In the genomic region with DNA sequence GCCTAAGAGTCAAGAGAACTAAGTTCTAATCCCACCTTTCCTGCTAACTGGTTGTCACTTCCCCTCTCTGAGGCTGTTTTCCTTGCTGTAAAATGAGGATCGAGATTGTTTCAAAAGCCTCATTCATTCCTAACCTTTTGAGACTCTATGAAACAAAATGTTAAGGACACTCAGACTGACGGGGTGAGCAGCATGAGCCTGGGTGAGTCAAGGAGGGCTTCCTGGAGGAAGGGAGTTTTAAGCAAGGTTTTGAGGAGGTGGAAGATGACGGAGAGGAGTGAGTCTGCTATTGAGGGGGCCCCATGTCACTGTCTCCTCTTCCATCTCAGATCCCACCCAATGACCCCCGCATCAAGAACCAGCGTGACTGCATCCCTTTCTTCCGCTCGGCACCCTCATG, we compare ENCODE assay signal across 32 cellular contexts. TPM values are rescaled to one million over a fixed set of nuclear protein-coding genes. Genes with fewer than 3 reads are reported as not detected.
DNase-seq lines count a peak whose midpoint lies in the region; ATAC-seq, FAIRE-seq and TF ChIP-seq lines count a peak whose summit lies in the region.
"Had no signal": no experiment of that assay in that cellular context is flagged by ENCODE, and none has a peak within 500 bp of the region (broad histone marks: within the 10 kb centered on the region; RNA-seq: fewer than 3 reads in every experiment).

No MANE protein-coding gene starts in this region.

- H4K20me1 ChIP-seq in IMR-90 (ENCODE audit: insufficient read depth, low read length) (no peaks in the 10 kb centered on the region), K562 (replicated peaks; ENCODE audit: control insufficient read depth, insufficient read depth, low read length) (no peaks in the 10 kb centered on the region; the same call in 1 of the 2 replicates)
- H4K20me1 ChIP-seq: BLaER1 had no signal

- dilution Hi-C loops in IMR-90 (cut with HindIII; ENCODE audit: low sequenced_read_pairs, unreplicated experiment): no loop called here

- no peak overlapping the region for H3K27ac ChIP-seq in IMR-90 (ENCODE audit: insufficient read depth, low read length)
- no peak overlapping the region for H3K27ac ChIP-seq in K562 (ENCODE audit: extremely low read depth, low read depth, low read length)
- H3K27ac ChIP-seq: 22Rv1, BLaER1 had no signal

- H3K14ac ChIP-seq in IMR-90 (replicated peaks; ENCODE audit: low read depth, low read length): no peak overlapping the region

- TF ChIP-seq POLR2A in IMR-90 (IDR thresholded peaks at IDR 0.05; ENCODE audit: low read depth, low read length) (no peak), K562 (conservative IDR thresholded peaks at IDR 0.05) (no peak)

- no CpG with 5 or more reads among the region's 7 CpGs for whole genome bisulfite sequencing in IMR-90 (ENCODE audit: extremely low coverage in 2 of 2, insufficient read length in 1 of 2), 2 experiments
- WGBS in K562 (ENCODE audit: insufficient coverage, low coverage, missing lambda C conversion rate): 36% methylated on average over 5 of the region's 7 CpGs

- CTCF ChIA-PET in IMR-90 (lab: Yijun Ruan, JAX) (no interaction called here), K562 (lab: Yijun Ruan, JAX; ENCODE audit: low intra/inter-chr PET ratio) (no interaction called here)

- no peak overlapping the region for H2BK5ac ChIP-seq in IMR-90 (ENCODE audit: low read depth, low read length, poor library complexity, severe bottlenecking)

- H3K4me1 ChIP-seq in IMR-90 (ENCODE audit: control insufficient read depth, insufficient read depth, low read length): no peaks in the 10 kb centered on the region
- H3K4me1 ChIP-seq in K562 (replicated peaks in 1 of 2; ENCODE audit: control insufficient read depth in 2 of 2, insufficient read depth in 2 of 2, low read length in 2 of 2): peaks cover 13 to 29% of the 10 kb centered on the region in 2 experiments
- H3K4me1 ChIP-seq: BE2C had no signal

- H4K8ac ChIP-seq in IMR-90 (ENCODE audit: low read depth in 2 of 2, low read length in 2 of 2): no peak overlapping the region

- H2AK9ac ChIP-seq in IMR-90 (replicated peaks; ENCODE audit: low read depth, low read length, poor library complexity): peak overlapping the region; percentile 55

- H3K4me2 ChIP-seq in IMR-90 (ENCODE audit: low read depth, low read length) (no peak overlapping the region), K562 (ENCODE audit: insufficient read depth, low read length) (no peak overlapping the region)
- H3K4me2 ChIP-seq: BLaER1 had no signal

- peaks cover 8% of the 10 kb centered on the region for H3K4me1 Mint-ChIP-seq in stimulated activated naive CD8-positive, alpha-beta T cell treated with anti-CD3 and anti-CD28 coated beads, Interleukin-15, amount 100 ng/mL, for 72 hours

- no peak for FAIRE-seq in K562 (lab: Jason Lieb, UNC)
- FAIRE-seq: GM12878, GM12892, GM18507 had no signal

- H3K36me3 ChIP-seq in IMR-90 (ENCODE audit: control insufficient read depth, insufficient read depth, low read length) (no peaks in the 10 kb centered on the region), K562 (ENCODE audit: control insufficient read depth, insufficient read depth, low read length) (no peaks in the 10 kb centered on the region)
- H3K36me3 ChIP-seq: BE2C, BLaER1 had no signal

- in situ Hi-C loops in IMR-90 (cut with MboI; ENCODE audit: low sequenced_read_pairs): no loop called here
- in situ Hi-C loops in K562 (cut with MboI): no loop called here

- H3K18ac ChIP-seq in IMR-90 (ENCODE audit: low read depth, low read length): no peak overlapping the region

- TF ChIP-seq CTCF in IMR-90 (conservative IDR thresholded peaks at IDR 0.05; ENCODE audit: low read depth, low read length): no peak
- no peak for TF ChIP-seq CTCF in K562 (IDR thresholded peaks at IDR 0.05 in 2 of 3, conservative IDR thresholded peaks at IDR 0.05 in 1 of 3; ENCODE audit: insufficient read depth in 2 of 3, low read depth in 1 of 3, low read length in 3 of 3)

- H2BK20ac ChIP-seq in IMR-90 (ENCODE audit: low read depth, low read length): no peak overlapping the region

- H2BK15ac ChIP-seq in IMR-90 (ENCODE audit: low read depth, low read length): no peak overlapping the region

- TF ChIP-seq RAD21 in IMR-90 (IDR thresholded peaks at IDR 0.05; ENCODE audit: low read length) (no peak), K562 (CRISPR knock-in tag; conservative IDR thresholded peaks at IDR 0.05 in 1 of 2, IDR thresholded peaks at IDR 0.05 in 1 of 2) (no peak)

- ATAC-seq in stimulated activated naive CD8-positive, alpha-beta T cell treated with anti-CD3 and anti-CD28 coated beads, Interleukin-15, amount 100 ng/mL, for 72 hours: no peak
- ATAC-seq in stimulated activated naive CD8-positive, alpha-beta T cell treated with anti-CD3 and anti-CD28 coated beads, Interleukin-15, Interleukin-2, amounts not matched to agents 100 U/mL and 50 U/mL, for 24 hours: no peak
- ATAC-seq in IMR-90 (ENCODE audit: low read depth) (no peak), K562 (no peak), HG02870 (IDR thresholded peaks at IDR 0.05; ENCODE audit: unreplicated experiment) (no peak)
- ATAC-seq: GM12878 had no signal

- H3K4ac ChIP-seq in IMR-90 (ENCODE audit: low read depth, low read length): no peak overlapping the region

- peaks cover 31% of the 10 kb centered on the region for H3K27me3 Mint-ChIP-seq in stimulated activated naive CD8-positive, alpha-beta T cell treated with anti-CD3 and anti-CD28 coated beads, Interleukin-15, amount 100 ng/mL, for 72 hours

- no peaks in the 10 kb centered on the region for H3K79me1 ChIP-seq in IMR-90 (ENCODE audit: low read depth in 1 of 2, low read length in 2 of 2)

- POLR2A ChIA-PET in IMR-90 (lab: Charles Lee; ENCODE audit: unreplicated experiment) (no interaction called here), K562 (lab: Yijun Ruan, JAX) (interaction anchor here (1.0 kb wide), 1 partner anchor 12 kb away, joined by 3 read pairs; no protein-coding TSS in a partner anchor)

- no peaks in the 10 kb centered on the region for H3K79me2 ChIP-seq in K562 (ENCODE audit: control insufficient read depth, insufficient read depth, low read length)

- H4K91ac ChIP-seq in IMR-90 (ENCODE audit: insufficient read depth, low read depth, low read length): no peak overlapping the region

- no peak overlapping the region for H3K9ac ChIP-seq in IMR-90 (ENCODE audit: low read depth, low read length)
- H3K9ac ChIP-seq in K562 (ENCODE audit: insufficient read depth in 1 of 2, low read depth in 2 of 2, low read length in 2 of 2): no peak overlapping the region
- H3K9ac ChIP-seq: BLaER1 had no signal

- no peaks in the 10 kb centered on the region for H3K9me3 Mint-ChIP-seq in stimulated activated naive CD8-positive, alpha-beta T cell treated with anti-CD3 and anti-CD28 coated beads, Interleukin-15, amount 100 ng/mL, for 72 hours
- H3K9me3 Mint-ChIP-seq: CD4-positive, CD25-positive, alpha-beta regulatory T cell; CD8-positive, alpha-beta memory T cell had no signal

- H4K5ac ChIP-seq in IMR-90 (ENCODE audit: low read depth, low read length): no peak overlapping the region

- H2AK5ac ChIP-seq in IMR-90 (ENCODE audit: low read depth, low read length): no peak overlapping the region

- H3K4me3 Mint-ChIP-seq in stimulated activated naive CD8-positive, alpha-beta T cell treated with anti-CD3 and anti-CD28 coated beads, Interleukin-15, amount 100 ng/mL, for 72 hours: no peak overlapping the region
- H3K4me3 Mint-ChIP-seq: CD4-positive, alpha-beta memory T cell; CD4-positive, CD25-positive, alpha-beta regulatory T cell; CD8-positive, alpha-beta memory T cell had no signal

- BruUV-seq in IMR-90 (replicated peaks; lab: Mats Ljungman, UMichigan): no TSS peak
- BruUV-seq in K562 (replicated peaks; lab: Mats Ljungman, UMichigan): no TSS peak

- no peak overlapping the region for H3K56ac ChIP-seq in IMR-90 (ENCODE audit: extremely low read depth, insufficient read depth, low read length)

- H3K9me1 ChIP-seq in IMR-90 (ENCODE audit: insufficient read depth, low read length) (no peaks in the 10 kb centered on the region), K562 (ENCODE audit: control insufficient read depth, insufficient read depth, low read length) (no peaks in the 10 kb centered on the region)

- DNase-seq in stimulated activated naive CD8-positive, alpha-beta T cell treated with anti-CD3 and anti-CD28 coated beads, Interleukin-15, amount 100 ng/mL, for 72 hours: no peak
- no peak for DNase-seq in stimulated activated naive CD8-positive, alpha-beta T cell treated with anti-CD3 and anti-CD28 coated beads, Interleukin-15, Interleukin-2, amounts not matched to agents 100 U/mL and 50 U/mL, for 24 hours
- no peak for DNase-seq in IMR-90
- no peak for DNase-seq in K562 (ENCODE audit: extremely low read depth in 1 of 4, low spot score in 3 of 4)
- no peak for DNase-seq in stimulated activated CD4-positive, alpha-beta T cell treated with anti-CD3 and anti-CD28 coated beads, Interleukin-4, amount 100 ng/mL, for 24 hours
- DNase-seq in HT-29 (ENCODE audit: low spot score): no peak
- DNase-seq: ACHN; BE2C; C1 segment of cervical spinal cord; CD4-positive, alpha-beta memory T cell; CD4-positive, CD25-positive, alpha-beta regulatory T cell; CD8-positive, alpha-beta memory T cell; COR-L47; DMS 273 treated with DMSO at 0.1 percent for 48 hours; DMS153; DMS53; DMS79; DND-41; EL; GDM1 had no signal

- intact Hi-C loops in IMR-90 (cut with micrococcal nuclease) (no loop called here), K562 (cut with micrococcal nuclease) (no loop called here)

- H3K4me3 ChIP-seq in IMR-90 (ENCODE audit: insufficient read depth, low read depth, low read length) (no peak overlapping the region), K562 (no peak overlapping the region)
- H3K4me3 ChIP-seq: BLaER1, GM12878 had no signal

- H3K23ac ChIP-seq in IMR-90 (ENCODE audit: low read depth, low read length): no peak overlapping the region

- H3K27me3 ChIP-seq in IMR-90 (ENCODE audit: control insufficient read depth, insufficient read depth, low read length) (peaks cover 16% of the 10 kb centered on the region), K562 (ENCODE audit: control insufficient read depth in 2 of 2, insufficient read depth in 2 of 2, low read length in 2 of 2) (peaks cover 0 to 24% of the 10 kb centered on the region in 2 experiments; a peak in 2 of 5 replicates)
- H3K27me3 ChIP-seq: BLaER1 had no signal

- no peak overlapping the region for H2BK120ac ChIP-seq in IMR-90 (ENCODE audit: low read depth, low read length)

- peak overlapping the region; percentile 16 to 57 for H3K27ac Mint-ChIP-seq in stimulated activated naive CD8-positive, alpha-beta T cell treated with anti-CD3 and anti-CD28 coated beads, Interleukin-15, amount 100 ng/mL, for 72 hours
- H3K27ac Mint-ChIP-seq: CD4-positive, CD25-positive, alpha-beta regulatory T cell; CD8-positive, alpha-beta memory T cell had no signal

- H2AFZ ChIP-seq in IMR-90 (replicated peaks; ENCODE audit: low read length, poor library complexity): no peak overlapping the region
- H2AFZ ChIP-seq in K562 (ENCODE audit: low read depth, low read length): no peak overlapping the region

- TF ChIP-seq EP300 in K562 (IDR thresholded peaks at IDR 0.05; ENCODE audit: low read length): no peak

- H3K9me3 ChIP-seq in IMR-90 (ENCODE audit: control insufficient read depth, insufficient read depth, low read length) (no peaks in the 10 kb centered on the region), K562 (replicated peaks; ENCODE audit: control insufficient read depth, insufficient read depth, low read depth, low read length) (no peaks in the 10 kb centered on the region)
- H3K9me3 ChIP-seq: BE2C, BLaER1 had no signal

RNA-seq across cellular contexts. Expression of a gene that starts 4.1 kb away (rescaled TPM):
- not detected in 2 replicates for total RNA-seq in IMR-90 (2012; rRNA removed)
- not detected in 2 replicates for polyA plus RNA-seq in IMR-90 (2012; rRNA removed)
- not detected in 2 replicates for polyA plus RNA-seq in IMR-90 (2012; cell fraction: cytosol; rRNA removed)
- polyA plus RNA-seq in IMR-90 (2012; cell fraction: nucleus; rRNA removed; ENCODE audit: low replicate concordance): not detected in 2 replicates
- not detected in 2 replicates for total RNA-seq in K562 (2011; cell fraction: chromatin; rRNA removed; ENCODE audit: low replicate concordance)
- not detected in 2 replicates for total RNA-seq in K562 (2011; cell fraction: nucleolus; rRNA removed)
- total RNA-seq in K562 (2011; cell fraction: nucleoplasm; rRNA removed): not detected in 2 replicates
- total RNA-seq in K562 (2014; rRNA removed): 0.08 TPM in 1 of 2 replicates, not detected in the other
- not detected in 2 replicates for total RNA-seq in K562 (2014; rRNA removed; fragmentation: Illumina TruSeq; extraction: Trizol)
- total RNA-seq in K562 (2015; rRNA removed; fragmentation: Illumina TruSeq; extraction: Trizol): 0.33 and 0.45 TPM in 2 replicates
- 0.20 and 0.22 TPM in 2 replicates for total RNA-seq in K562 (2021)
- not detected in 2 replicates for polyA plus RNA-seq in K562 (2011; rRNA removed)
- not detected in 2 replicates for polyA plus RNA-seq in K562 (2011; cell fraction: cytosol; rRNA removed)
- polyA plus RNA-seq in K562 (2011; cell fraction: nucleus; rRNA removed): 0.04 TPM in 1 of 2 replicates, not detected in the other
- polyA plus RNA-seq in K562 (2012): 1.7 and 2.5 TPM in 2 replicates
- polyA plus RNA-seq in K562 (2014; fragmentation: Illumina TruSeq; extraction: Trizol): 0.21 and 0.30 TPM in 2 replicates
- under 1 TPM; 0.07 to 0.11 TPM for polyA plus RNA-seq in K562 (2014; fragmentation: Nextera tagmentation; extraction: Ambion mirVana)
- 0.17 and 0.22 TPM in 2 replicates for polyA plus RNA-seq in K562 (2014; rRNA removed)
- polyA minus RNA-seq in K562 (2011; rRNA and poly(A)+ RNA removed): not detected in 2 replicates
- not detected in 2 replicates for polyA minus RNA-seq in K562 (2011; cell fraction: cytosol; rRNA and poly(A)+ RNA removed)
- not detected in 2 replicates for polyA minus RNA-seq in K562 (2011; cell fraction: nucleus; rRNA and poly(A)+ RNA removed)
- not detected in 2 replicates for total RNA-seq in HT-29 (2014; rRNA removed; shearing (Covaris generic))
- total RNA-seq: A172; A673; CD4-positive, alpha-beta memory T cell; CD4-positive, CD25-positive, alpha-beta regulatory T cell; CD8-positive, alpha-beta memory T cell; Daoy; G401; GM12878 had no signal
- polyA plus RNA-seq: AG04450; CD14-positive monocyte; CD4-positive, alpha-beta memory T cell; CD4-positive, CD25-positive, alpha-beta regulatory T cell; CD8-positive, alpha-beta memory T cell had no signal

RNA-seq across cellular contexts. Expression of a gene that starts 22.4 kb away (rescaled TPM):
- total RNA-seq in IMR-90 (2012; rRNA removed) (8.9 and 11.5 TPM in 2 replicates), K562 (2014; rRNA removed) (21.1 and 25.7 TPM in 2 replicates), K562 (2014; rRNA removed; fragmentation: Illumina TruSeq; extraction: Trizol) (18.0 and 18.8 TPM in 2 replicates), K562 (2015; rRNA removed; fragmentation: Illumina TruSeq; extraction: Trizol) (20.3 and 21.7 TPM in 2 replicates), K562 (2021) (27.0 and 27.5 TPM in 2 replicates)
- polyA plus RNA-seq in IMR-90 (2012; rRNA removed) (11.0 and 13.2 TPM in 2 replicates), K562 (2011; rRNA removed) (27.1 and 40.0 TPM in 2 replicates), K562 (2014; fragmentation: Illumina TruSeq; extraction: Trizol) (27.8 and 31.0 TPM in 2 replicates), K562 (2014; fragmentation: Nextera tagmentation; extraction: Ambion mirVana) (10 to 100 TPM; 16.3 to 27.8 TPM), K562 (2014; rRNA removed) (23.5 and 25.9 TPM in 2 replicates)
- 5.2 and 6.8 TPM in 2 replicates for polyA plus RNA-seq in IMR-90 (2012; cell fraction: cytosol; rRNA removed)
- polyA plus RNA-seq in IMR-90 (2012; cell fraction: nucleus; rRNA removed; ENCODE audit: low replicate concordance): 18.8 and 24.9 TPM in 2 replicates
- 68.2 and 109 TPM in 2 replicates for total RNA-seq in K562 (2011; cell fraction: chromatin; rRNA removed; ENCODE audit: low replicate concordance)
- total RNA-seq in K562 (2011; cell fraction: nucleolus; rRNA removed): 49.3 and 61.5 TPM in 2 replicates
- total RNA-seq in K562 (2011; cell fraction: nucleoplasm; rRNA removed): 63.9 and 64.8 TPM in 2 replicates
- 21.3 and 26.4 TPM in 2 replicates for polyA plus RNA-seq in K562 (2011; cell fraction: cytosol; rRNA removed)
- polyA plus RNA-seq in K562 (2011; cell fraction: nucleus; rRNA removed): 137 and 165 TPM in 2 replicates
- 27.9 and 31.8 TPM in 2 replicates for polyA plus RNA-seq in K562 (2012)
- 20.7 and 21.6 TPM in 2 replicates for polyA minus RNA-seq in K562 (2011; rRNA and poly(A)+ RNA removed)
- 11.4 and 13.6 TPM in 2 replicates for polyA minus RNA-seq in K562 (2011; cell fraction: cytosol; rRNA and poly(A)+ RNA removed)
- polyA minus RNA-seq in K562 (2011; cell fraction: nucleus; rRNA and poly(A)+ RNA removed): 27.5 and 39.7 TPM in 2 replicates
- total RNA-seq in HT-29 (2014; rRNA removed; shearing (Covaris generic)): 5.1 and 8.9 TPM in 2 replicates

RNA-seq across cellular contexts. Expression of a gene that starts 29.8 kb away (rescaled TPM):
- total RNA-seq in IMR-90 (2012; rRNA removed) (not detected in 2 replicates), K562 (2014; rRNA removed) (not detected in 2 replicates), K562 (2014; rRNA removed; fragmentation: Illumina TruSeq; extraction: Trizol) (not detected in 2 replicates), K562 (2015; rRNA removed; fragmentation: Illumina TruSeq; extraction: Trizol) (not detected in 2 replicates), K562 (2021) (not detected in 2 replicates)
- polyA plus RNA-seq in IMR-90 (2012; rRNA removed) (not detected in 2 replicates), K562 (2011; rRNA removed) (not detected in 2 replicates), K562 (2014; fragmentation: Illumina TruSeq; extraction: Trizol) (not detected in 2 replicates), K562 (2014; fragmentation: Nextera tagmentation; extraction: Ambion mirVana) (not detected), K562 (2014; rRNA removed) (not detected in 2 replicates)
- polyA plus RNA-seq in IMR-90 (2012; cell fraction: cytosol; rRNA removed): not detected in 2 replicates
- not detected in 2 replicates for polyA plus RNA-seq in IMR-90 (2012; cell fraction: nucleus; rRNA removed; ENCODE audit: low replicate concordance)
- total RNA-seq in K562 (2011; cell fraction: chromatin; rRNA removed; ENCODE audit: low replicate concordance): not detected in 2 replicates
- total RNA-seq in K562 (2011; cell fraction: nucleolus; rRNA removed): not detected in 2 replicates
- not detected in 2 replicates for total RNA-seq in K562 (2011; cell fraction: nucleoplasm; rRNA removed)
- polyA plus RNA-seq in K562 (2011; cell fraction: cytosol; rRNA removed): not detected in 2 replicates
- not detected in 2 replicates for polyA plus RNA-seq in K562 (2011; cell fraction: nucleus; rRNA removed)
- polyA plus RNA-seq in K562 (2012): not detected in 2 replicates
- not detected in 2 replicates for polyA minus RNA-seq in K562 (2011; rRNA and poly(A)+ RNA removed)
- not detected in 2 replicates for polyA minus RNA-seq in K562 (2011; cell fraction: cytosol; rRNA and poly(A)+ RNA removed)
- not detected in 2 replicates for polyA minus RNA-seq in K562 (2011; cell fraction: nucleus; rRNA and poly(A)+ RNA removed)
- not detected in 2 replicates for total RNA-seq in HT-29 (2014; rRNA removed; shearing (Covaris generic))
- total RNA-seq: A172; A673; CD4-positive, alpha-beta memory T cell; CD4-positive, CD25-positive, alpha-beta regulatory T cell; CD8-positive, alpha-beta memory T cell; Daoy; G401; GM12878 had no signal
- polyA plus RNA-seq: AG04450; CD14-positive monocyte; CD4-positive, alpha-beta memory T cell; CD4-positive, CD25-positive, alpha-beta regulatory T cell; CD8-positive, alpha-beta memory T cell had no signal

RNA-seq across cellular contexts. Expression of a gene that starts 41.8 kb away (rescaled TPM):
- total RNA-seq in IMR-90 (2012; rRNA removed): not detected in 2 replicates
- polyA plus RNA-seq in IMR-90 (2012; rRNA removed): not detected in 2 replicates
- not detected in 2 replicates for polyA plus RNA-seq in IMR-90 (2012; cell fraction: cytosol; rRNA removed)
- 0.06 TPM in 1 of 2 replicates, not detected in the other for polyA plus RNA-seq in IMR-90 (2012; cell fraction: nucleus; rRNA removed; ENCODE audit: low replicate concordance)
- not detected in 2 replicates for total RNA-seq in K562 (2011; cell fraction: chromatin; rRNA removed; ENCODE audit: low replicate concordance)
- not detected in 2 replicates for total RNA-seq in K562 (2011; cell fraction: nucleolus; rRNA removed)
- total RNA-seq in K562 (2011; cell fraction: nucleoplasm; rRNA removed): not detected in 2 replicates
- not detected in 2 replicates for total RNA-seq in K562 (2014; rRNA removed)
- total RNA-seq in K562 (2014; rRNA removed; fragmentation: Illumina TruSeq; extraction: Trizol): not detected in 2 replicates
- not detected in 2 replicates for total RNA-seq in K562 (2015; rRNA removed; fragmentation: Illumina TruSeq; extraction: Trizol)
- 0.11 TPM in 1 of 2 replicates, not detected in the other for total RNA-seq in K562 (2021)
- polyA plus RNA-seq in K562 (2011; rRNA removed): not detected in 2 replicates
- 0.03 and 0.04 TPM in 2 replicates for polyA plus RNA-seq in K562 (2011; cell fraction: cytosol; rRNA removed)
- not detected in 2 replicates for polyA plus RNA-seq in K562 (2011; cell fraction: nucleus; rRNA removed)
- 1.1 TPM in 1 of 2 replicates, not detected in the other for polyA plus RNA-seq in K562 (2012)
- polyA plus RNA-seq in K562 (2014; fragmentation: Illumina TruSeq; extraction: Trizol): not detected in 2 replicates
- not detected for polyA plus RNA-seq in K562 (2014; fragmentation: Nextera tagmentation; extraction: Ambion mirVana)
- 0.07 TPM in 1 of 2 replicates, not detected in the other for polyA plus RNA-seq in K562 (2014; rRNA removed)
- 0.57 TPM in 1 of 2 replicates, not detected in the other for polyA minus RNA-seq in K562 (2011; rRNA and poly(A)+ RNA removed)
- not detected in 2 replicates for polyA minus RNA-seq in K562 (2011; cell fraction: cytosol; rRNA and poly(A)+ RNA removed)
- polyA minus RNA-seq in K562 (2011; cell fraction: nucleus; rRNA and poly(A)+ RNA removed): not detected in 2 replicates
- not detected in 2 replicates for total RNA-seq in HT-29 (2014; rRNA removed; shearing (Covaris generic))
- total RNA-seq: A172; CD4-positive, alpha-beta memory T cell; CD8-positive, alpha-beta memory T cell; G401; GM12878 had no signal
- polyA plus RNA-seq: AG04450; CD4-positive, alpha-beta memory T cell; CD8-positive, alpha-beta memory T cell had no signal

RNA-seq across cellular contexts. Expression of a gene that starts 48.4 kb away (rescaled TPM):
- not detected in 2 replicates for total RNA-seq in IMR-90 (2012; rRNA removed)
- polyA plus RNA-seq in IMR-90 (2012; rRNA removed): not detected in 2 replicates
- polyA plus RNA-seq in IMR-90 (2012; cell fraction: cytosol; rRNA removed): not detected in 2 replicates
- polyA plus RNA-seq in IMR-90 (2012; cell fraction: nucleus; rRNA removed; ENCODE audit: low replicate concordance): not detected in 2 replicates
- not detected in 2 replicates for total RNA-seq in K562 (2011; cell fraction: chromatin; rRNA removed; ENCODE audit: low replicate concordance)
- not detected in 2 replicates for total RNA-seq in K562 (2011; cell fraction: nucleolus; rRNA removed)
- total RNA-seq in K562 (2011; cell fraction: nucleoplasm; rRNA removed): not detected in 2 replicates
- total RNA-seq in K562 (2014; rRNA removed): not detected in 2 replicates
- not detected in 2 replicates for total RNA-seq in K562 (2014; rRNA removed; fragmentation: Illumina TruSeq; extraction: Trizol)
- not detected in 2 replicates for total RNA-seq in K562 (2015; rRNA removed; fragmentation: Illumina TruSeq; extraction: Trizol)
- total RNA-seq in K562 (2021): not detected in 2 replicates
- polyA plus RNA-seq in K562 (2011; rRNA removed): not detected in 2 replicates
- polyA plus RNA-seq in K562 (2011; cell fraction: cytosol; rRNA removed): not detected in 2 replicates
- not detected in 2 replicates for polyA plus RNA-seq in K562 (2011; cell fraction: nucleus; rRNA removed)
- not detected in 2 replicates for polyA plus RNA-seq in K562 (2012)
- not detected in 2 replicates for polyA plus RNA-seq in K562 (2014; fragmentation: Illumina TruSeq; extraction: Trizol)
- polyA plus RNA-seq in K562 (2014; fragmentation: Nextera tagmentation; extraction: Ambion mirVana): not detected
- not detected in 2 replicates for polyA plus RNA-seq in K562 (2014; rRNA removed)
- polyA minus RNA-seq in K562 (2011; rRNA and poly(A)+ RNA removed): not detected in 2 replicates
- not detected in 2 replicates for polyA minus RNA-seq in K562 (2011; cell fraction: cytosol; rRNA and poly(A)+ RNA removed)
- polyA minus RNA-seq in K562 (2011; cell fraction: nucleus; rRNA and poly(A)+ RNA removed): not detected in 2 replicates
- total RNA-seq in HT-29 (2014; rRNA removed; shearing (Covaris generic)): not detected in 2 replicates
- total RNA-seq: A172, A673, G401, GM12878 had no signal
- polyA plus RNA-seq: AG04450, CD14-positive monocyte, GM12878 had no signal
